Comparison of ENCODE assay signal across 11 cellular contexts in the genomic region with DNA sequence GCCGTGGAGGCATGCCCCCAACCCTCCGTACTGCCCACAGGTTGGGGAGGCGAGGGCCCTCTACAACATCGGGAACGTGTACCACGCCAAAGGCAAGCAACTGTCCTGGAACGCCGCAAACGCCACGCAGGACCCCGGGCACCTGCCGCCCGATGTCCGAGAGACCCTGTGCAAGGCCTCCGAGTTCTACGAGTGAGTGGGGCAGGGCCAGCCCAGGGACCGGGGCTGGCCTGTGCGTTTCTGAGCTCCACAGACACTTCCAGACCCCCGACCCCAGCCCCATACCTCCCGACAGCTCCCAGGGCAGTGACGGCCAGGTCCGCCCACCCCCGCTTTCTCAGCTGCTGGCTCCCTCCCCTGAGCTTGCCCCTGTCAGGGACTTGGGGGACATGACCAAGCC. TPM values are rescaled to one million over a fixed set of nuclear protein-coding genes. Genes with fewer than 3 reads are reported as not detected.
"Had no signal": no experiment of that assay in that cellular context is flagged by ENCODE, and none has a peak within 500 bp of the region (broad histone marks: within the 10 kb centered on the region; RNA-seq: fewer than 3 reads in every experiment).

No MANE protein-coding gene starts in this region.

- H3K27ac ChIP-seq: GM23248, HL-60 had no signal

- H3K9me3 ChIP-seq: HAP-1 had no signal

- H3K9ac ChIP-seq: GM23248 had no signal

- H3K36me3 ChIP-seq: HAP-1 had no signal

- ATAC-seq: HCT116, HepG2, K562 had no signal

- DNase-seq: GM23248, GOT3, H7, HFFc6, KG1 had no signal

- H3K4me1 ChIP-seq: HAP-1 had no signal

- H3K4me3 ChIP-seq: GM23248, HAP-1, K562 had no signal

- H2AFZ ChIP-seq: GM23248 had no signal

RNA-seq across cellular contexts. Expression of a gene that starts 33.0 kb away (rescaled TPM):
- total RNA-seq: GM23248, H4, H7, HFFc6, K562 had no signal
- polyA plus RNA-seq: GM23248, K562 had no signal
